Comparison of ENCODE assay signal across 7 cellular contexts in genomic region chr2:188292446-188293239, GRCh38. TPM values are rescaled to one million over a fixed set of nuclear protein-coding genes. Genes with fewer than 3 reads are reported as not detected.
DNase-seq lines count a peak whose midpoint lies in the region; ATAC-seq and TF ChIP-seq lines count a peak whose summit lies in the region.

No MANE protein-coding gene starts in this region.

- no peak overlapping the region for H3K27ac Mint-ChIP-seq in activated naive CD4-positive, alpha-beta T cell treated with anti-CD3 and anti-CD28 coated beads, Interleukin-2, amount 10 ng/mL, durations not matched to agents 7 days and 5 days

- H3K36me3 ChIP-seq in HAP-1 (replicated peaks) (no peaks in the 10 kb centered on the region; the same call in 1 of the 2 replicates), colonic mucosa (no peaks in the 10 kb centered on the region)

- peak overlapping the region; percentile 73 for H3K27ac ChIP-seq in colonic mucosa
- H3K27ac ChIP-seq in substantia nigra (ENCODE audit: low read depth, low read length, poor library complexity, severe bottlenecking), result no peak overlapping the region

- H3K4me3 ChIP-seq in HAP-1 (peak overlapping the region; percentile 75), colonic mucosa (peak overlapping the region; percentile 47)

- intact Hi-C loops in colonic mucosa (cut with DNase I) (no loop called here), left colon (cut with DNase I, micrococcal nuclease) (no loop called here)

- CTCF ChIA-PET in activated naive CD4-positive, alpha-beta T cell treated with anti-CD3 and anti-CD28 coated beads, Interleukin-2, amount 10 ng/mL, durations not matched to agents 7 days and 5 days (lab: Charles Lee), result no interaction called here

- H3K4me3 Mint-ChIP-seq in activated naive CD4-positive, alpha-beta T cell treated with anti-CD3 and anti-CD28 coated beads, Interleukin-2, amount 10 ng/mL, durations not matched to agents 7 days and 5 days, result no peak overlapping the region

- in situ Hi-C loops in HAP-1 (cut with MboI; ENCODE audit: low sequenced_read_pairs), result no loop called here

- H3K4me1 ChIP-seq in HAP-1, result peaks cover 20% of the 10 kb centered on the region
- no peaks in the 10 kb centered on the region for H3K4me1 ChIP-seq in colonic mucosa

- ATAC-seq in left colon (peak; percentile 89), HG03108 (IDR thresholded peaks at IDR 0.05; ENCODE audit: unreplicated experiment) (no peak)

- no peaks in the 10 kb centered on the region for H3K9me3 Mint-ChIP-seq in activated naive CD4-positive, alpha-beta T cell treated with anti-CD3 and anti-CD28 coated beads, Interleukin-2, amount 10 ng/mL, durations not matched to agents 7 days and 5 days

- no peak for TF ChIP-seq CTCF in colonic mucosa (IDR thresholded peaks at IDR 0.05)

- H3K27me3 ChIP-seq in HAP-1 (ENCODE audit: low read depth) (no peaks in the 10 kb centered on the region), colonic mucosa (no peaks in the 10 kb centered on the region)

- peaks cover 37% of the 10 kb centered on the region for H3K27me3 Mint-ChIP-seq in activated naive CD4-positive, alpha-beta T cell treated with anti-CD3 and anti-CD28 coated beads, Interleukin-2, amount 10 ng/mL, durations not matched to agents 7 days and 5 days

- no peaks in the 10 kb centered on the region for H3K36me3 Mint-ChIP-seq in activated naive CD4-positive, alpha-beta T cell treated with anti-CD3 and anti-CD28 coated beads, Interleukin-2, amount 10 ng/mL, durations not matched to agents 7 days and 5 days

- H3K9me3 ChIP-seq in HAP-1, result no peaks in the 10 kb centered on the region
- H3K9me3 ChIP-seq in colonic mucosa, result no peaks in the 10 kb centered on the region

- peaks cover 4% of the 10 kb centered on the region for H3K4me1 Mint-ChIP-seq in activated naive CD4-positive, alpha-beta T cell treated with anti-CD3 and anti-CD28 coated beads, Interleukin-2, amount 10 ng/mL, durations not matched to agents 7 days and 5 days

- peak overlapping the region; percentile 77 to 78 for H3K9ac ChIP-seq in colonic mucosa (ENCODE audit: low read depth in 2 of 2, low read length in 2 of 2)

- peak; percentile 87 to 92 for DNase-seq in HAP-1 (ENCODE audit: low spot score in 2 of 2)
- DNase-seq in NCI-H774 (lab: John Stamatoyannopoulos, UW), result peak; percentile 62
- peak; percentile 78 for DNase-seq in colonic mucosa
- DNase-seq in left colon, result peak; percentile 69 to 74
- peak in 29 of 49 donors; percentile 2 to 46 (median 17) for DNase-seq in substantia nigra (lab: John Stamatoyannopoulos, UW)
- no peak for DNase-seq in activated naive CD4-positive, alpha-beta T cell treated with anti-CD3 and anti-CD28 coated beads, Interleukin-2, amount 10 ng/mL, durations not matched to agents 7 days and 5 days

RNA-seq across cellular contexts. Expression of gene GULP1, which starts 1.0 kb away (rescaled TPM):
- total RNA-seq in colonic mucosa, result 10 to 100 TPM; 10.4 to 11.8 TPM
- 1 to 10 TPM; 3.5 to 9.6 TPM for total RNA-seq in left colon
